Comparison of ENCODE assay signal across 21 cellular contexts in genomic region chr6:146984251-146984924, GRCh38.
DNase-seq lines count a peak whose midpoint lies in the region; ATAC-seq and TF ChIP-seq lines count a peak whose summit lies in the region.
"Had no signal": no experiment of that assay in that cellular context is flagged by ENCODE, and none has a peak within 500 bp of the region (broad histone marks: within the 10 kb centered on the region; RNA-seq: fewer than 3 reads in every experiment).

No MANE protein-coding gene starts in this region.

- DNase-seq in Caco-2: peak in 1 of 2 experiments; percentile 29
- DNase-seq in M059J (ENCODE audit: low read depth): peak; percentile 20
- peak; percentile 68 for DNase-seq in choroid plexus epithelial cell (ENCODE audit: low read depth)
- peak in 1 of 2 donors; percentile 26 for DNase-seq in trophoblast cell
- no peak for DNase-seq in dorsolateral prefrontal cortex
- DNase-seq in cerebellar nuclear complex (lab: John Stamatoyannopoulos, UW): no peak
- DNase-seq: activated CD4-positive, alpha-beta T cell treated with anti-CD3 and anti-CD28 coated beads, Interleukin-2, amount 50 U/mL, for 1 hour; activated CD8-positive, alpha-beta memory T cell treated with anti-CD3 and anti-CD28 coated beads, Interleukin-2, amount 50 U/mL, for 4 hours; activated naive CD8-positive, alpha-beta T cell treated with anti-CD3 and anti-CD28 coated beads, Interleukin-2, amount 50 U/mL, for 24 hours; kidney glomerular epithelial cell; NCI-H1436 treated with DMSO at 0.1 percent for 48 hours; posterior cingulate gyrus; stimulated activated naive CD4-positive, alpha-beta T cell treated with Interleukin-2 at 50 U/mL for 16 hours; WERI-Rb-1 had no signal

- peaks cover 37% of the 10 kb centered on the region for H3K4me1 Mint-ChIP-seq in Caco-2 (ENCODE audit: low read depth, unreplicated experiment)
- H3K4me1 Mint-ChIP-seq: activated naive CD8-positive, alpha-beta T cell treated with anti-CD3 and anti-CD28 coated beads, Interleukin-2, amount 50 U/mL, for 24 hours; B cell had no signal

- ATAC-seq in HG02610 (IDR thresholded peaks at IDR 0.05; ENCODE audit: unreplicated experiment): no peak
- ATAC-seq: activated naive CD8-positive, alpha-beta T cell treated with anti-CD3 and anti-CD28 coated beads, Interleukin-2, amount 50 U/mL, for 24 hours had no signal

- peak overlapping the region; percentile 72 for H4K12ac ChIP-seq in trophoblast cell (ENCODE audit: low read depth, low read length)

- H2AFZ ChIP-seq in trophoblast cell (ENCODE audit: insufficient read depth, low read length, poor library complexity): no peak overlapping the region
- H2AFZ ChIP-seq: PC-9 had no signal

- no peak overlapping the region for H3K23ac ChIP-seq in trophoblast cell (ENCODE audit: low read length)

- no peaks in the 10 kb centered on the region for H3K27me3 Mint-ChIP-seq in Caco-2 (ENCODE audit: insufficient read depth, unreplicated experiment)
- H3K27me3 Mint-ChIP-seq: activated naive CD8-positive, alpha-beta T cell treated with anti-CD3 and anti-CD28 coated beads, Interleukin-2, amount 50 U/mL, for 24 hours had no signal

- no peak overlapping the region for H3K4me2 ChIP-seq in trophoblast cell (ENCODE audit: low read length)
- H3K4me2 ChIP-seq: PC-9 had no signal

- no peak overlapping the region for H3K18ac ChIP-seq in trophoblast cell (ENCODE audit: low read length)

- H3K4me3 Mint-ChIP-seq in Caco-2 (ENCODE audit: unreplicated experiment): peak overlapping the region; percentile 58
- H3K4me3 Mint-ChIP-seq: activated naive CD8-positive, alpha-beta T cell treated with anti-CD3 and anti-CD28 coated beads, Interleukin-2, amount 50 U/mL, for 24 hours; B cell; nephron had no signal

- no peaks in the 10 kb centered on the region for H3K36me3 ChIP-seq in Caco-2 (ENCODE audit: control insufficient read depth, insufficient read depth, low read length)
- H3K36me3 ChIP-seq in trophoblast cell (ENCODE audit: control insufficient read depth in 1 of 2, insufficient read depth in 2 of 2, low read length in 2 of 2): no peaks in the 10 kb centered on the region
- H3K36me3 ChIP-seq: cardiac muscle cell, SJSA1, WERI-Rb-1 had no signal

- H3K27me3 ChIP-seq in Caco-2 (replicated peaks; ENCODE audit: control insufficient read depth, insufficient read depth, low read length) (no peaks in the 10 kb centered on the region), trophoblast cell (ENCODE audit: insufficient read depth, low read length) (no peaks in the 10 kb centered on the region), dorsolateral prefrontal cortex (no peaks in the 10 kb centered on the region)
- H3K27me3 ChIP-seq: cardiac muscle cell, SJSA1 had no signal

- no peak overlapping the region for H3K27ac ChIP-seq in trophoblast cell (ENCODE audit: low read depth, low read length)
- no peak overlapping the region for H3K27ac ChIP-seq in dorsolateral prefrontal cortex
- H3K27ac ChIP-seq: cardiac muscle cell, PC-9, SJSA1, WERI-Rb-1 had no signal

- H2BK12ac ChIP-seq in trophoblast cell (ENCODE audit: low read length): peak overlapping the region; percentile 90

- H3K27ac Mint-ChIP-seq in Caco-2 (ENCODE audit: unreplicated experiment): peak overlapping the region; percentile 83
- H3K27ac Mint-ChIP-seq: activated naive CD8-positive, alpha-beta T cell treated with anti-CD3 and anti-CD28 coated beads, Interleukin-2, amount 50 U/mL, for 24 hours; activated T-helper 2 cell treated with anti-CD3 and anti-CD28 coated beads, Interferon-gamma antibody, Interleukin-2, Interleukin-4, amounts not matched to agents 10 μg/mL and 5 μg/mL and 100 μg/mL, durations not matched to agents 14 hours and 24 hours and 36 hours; B cell; nephron had no signal

- peak overlapping the region; percentile 73 for H2BK120ac ChIP-seq in trophoblast cell (ENCODE audit: insufficient read depth, low read length, poor library complexity)

- intact Hi-C loops in Caco-2 (cut with micrococcal nuclease; ENCODE audit: unreplicated experiment): loop anchor here (1.0 to 5.0 kb wide), 4 partner anchors 60 to 301 kb away; no protein-coding TSS in a partner anchor
- intact Hi-C loops in dorsolateral prefrontal cortex (cut with DNase I): no loop called here

- CTCF ChIA-PET in Caco-2 (lab: Charles Lee): no interaction called here

- peaks cover 4% of the 10 kb centered on the region for H3K79me1 ChIP-seq in trophoblast cell (ENCODE audit: low read length)

- H3K36me3 Mint-ChIP-seq in Caco-2 (ENCODE audit: insufficient read depth, unreplicated experiment): peaks cover 12% of the 10 kb centered on the region

- peak overlapping the region; percentile 62 for H4K8ac ChIP-seq in trophoblast cell (ENCODE audit: low read depth, low read length)

- WGBS in trophoblast cell (ENCODE audit: extremely low coverage, insufficient coverage, insufficient read length): no CpG with 5 or more reads among the region's 11 CpGs

- no peaks in the 10 kb centered on the region for H3K9me3 Mint-ChIP-seq in Caco-2 (ENCODE audit: unreplicated experiment)
- H3K9me3 Mint-ChIP-seq: activated naive CD8-positive, alpha-beta T cell treated with anti-CD3 and anti-CD28 coated beads, Interleukin-2, amount 50 U/mL, for 24 hours; activated T-helper 2 cell treated with anti-CD3 and anti-CD28 coated beads, Interferon-gamma antibody, Interleukin-2, Interleukin-4, amounts not matched to agents 10 μg/mL and 5 μg/mL and 100 μg/mL, durations not matched to agents 14 hours and 24 hours and 36 hours had no signal

- H2BK5ac ChIP-seq in trophoblast cell (ENCODE audit: low read depth, low read length, poor library complexity): peak overlapping the region; percentile 53

- H3K79me2 ChIP-seq in trophoblast cell (ENCODE audit: control insufficient read depth, insufficient read depth, low read length, poor library complexity): no peaks in the 10 kb centered on the region

- peaks cover 60% of the 10 kb centered on the region for H3K4me1 ChIP-seq in Caco-2
- peaks cover 3 to 4% of the 10 kb centered on the region in 2 experiments for H3K4me1 ChIP-seq in trophoblast cell (ENCODE audit: control insufficient read depth in 1 of 2, insufficient read depth in 2 of 2, low read length in 2 of 2)

- no peak overlapping the region for H3K4ac ChIP-seq in trophoblast cell (ENCODE audit: low read depth, low read length)

- H3K9ac ChIP-seq in trophoblast cell (ENCODE audit: low read length): no peak overlapping the region

- H3K14ac ChIP-seq in trophoblast cell (ENCODE audit: low read length): peak overlapping the region; percentile 45

- H3K9me3 ChIP-seq in Caco-2 (peaks cover 8% of the 10 kb centered on the region; the same call in 1 of the 2 replicates), trophoblast cell (ENCODE audit: insufficient read depth, low read depth, low read length) (no peaks in the 10 kb centered on the region)
- H3K9me3 ChIP-seq: SJSA1 had no signal

- TF ChIP-seq CTCF in Caco-2 (IDR thresholded peaks at IDR 0.05; ENCODE audit: insufficient read depth in 1 of 2, low read depth in 1 of 2, low read length in 1 of 2, severe bottlenecking in 1 of 2, unreplicated experiment in 1 of 2) (no peak), choroid plexus epithelial cell (conservative IDR thresholded peaks at IDR 0.05; ENCODE audit: low read depth, low read length) (no peak), dorsolateral prefrontal cortex (IDR thresholded peaks at IDR 0.05 in 54 of 56, conservative IDR thresholded peaks at IDR 0.05 in 2 of 56; ENCODE audit: low read depth in 1 of 56, partially characterized antibody in 56 of 56) (no peak)

- BruUV-seq in Caco-2 (replicated peaks; lab: Mats Ljungman, UMichigan): no TSS peak

- peak overlapping the region; percentile 91 for H2AK5ac ChIP-seq in trophoblast cell (ENCODE audit: low read length)

- H3K4me3 ChIP-seq in Caco-2 (ENCODE audit: low read depth, low read length) (no peak overlapping the region), choroid plexus epithelial cell (ENCODE audit: low read depth, low read length) (no peak overlapping the region), trophoblast cell (ENCODE audit: low read depth, low read length) (no peak overlapping the region), dorsolateral prefrontal cortex (no peak overlapping the region)
- H3K4me3 ChIP-seq: cardiac muscle cell, PC-9, SJSA1 had no signal

- POLR2A ChIA-PET in Caco-2 (lab: Charles Lee): no interaction called here

- H4K91ac ChIP-seq in trophoblast cell (ENCODE audit: low read depth, low read length): peak overlapping the region; percentile 56

Comparison
In these comparisons a context has a peak if more than half of its experiments do, and no peak if none do; other contexts are left out.
1. DNase-seq: peak in M059J (single experiment) and choroid plexus epithelial cell (single experiment); none in dorsolateral prefrontal cortex (0 of 10) and cerebellar nuclear complex (0 of 2).